Comparison of ENCODE assay signal across 27 cellular contexts in the genomic region with DNA sequence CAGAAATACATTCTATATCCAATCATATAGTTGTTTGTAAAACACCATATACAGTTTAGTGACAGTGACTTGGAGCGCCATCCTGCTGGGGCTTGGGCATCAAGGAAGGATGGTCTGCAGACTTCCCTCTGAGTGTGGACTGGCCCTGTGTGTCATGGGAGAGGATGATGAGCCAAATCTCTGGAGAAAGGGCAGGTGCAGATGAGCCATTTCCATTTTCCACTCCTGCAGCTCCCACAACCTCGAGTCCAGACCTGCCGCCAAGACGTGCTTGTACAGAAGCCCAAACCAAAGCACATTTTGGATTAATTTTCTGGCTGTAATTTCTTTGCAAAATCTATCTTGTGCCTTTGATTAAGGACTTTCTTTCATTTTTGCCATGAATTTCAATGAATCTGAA. TPM values are rescaled to one million over a fixed set of nuclear protein-coding genes. Genes with fewer than 3 reads are reported as not detected.
"Had no signal": no experiment of that assay in that cellular context is flagged by ENCODE, and none has a peak within 500 bp of the region (broad histone marks: within the 10 kb centered on the region; RNA-seq: fewer than 3 reads in every experiment).

No MANE protein-coding gene starts in this region.

- H3K36me3 Mint-ChIP-seq: memory B cell; naive thymus-derived CD8-positive, alpha-beta T cell; stimulated activated effector memory CD8-positive, alpha-beta T cell treated with anti-CD3 and anti-CD28 coated beads, Interleukin-12 subunit alpha, Interleukin-12 subunit beta, amount 100 ng/mL, for 72 hours; type B pancreatic cell had no signal

- FAIRE-seq: endothelial cell of umbilical vein, islet of Langerhans had no signal

- DNase-seq: colonic mucosa; effector CD8-positive, alpha-beta T cell; foreskin fibroblast; heart right ventricle; hippocampal formation; left ventricle myocardium superior; lower lobe of right lung; midbrain; naive thymus-derived CD8-positive, alpha-beta T cell; nephron progenitor cell; nucleus accumbens; right cardiac atrium; sigmoid colon; stimulated activated CD4-positive, alpha-beta T cell treated with anti-CD3 and anti-CD28 coated beads, Interleukin-2, amount 100 ng/mL, for 24 hours; stimulated activated CD4-positive, alpha-beta T cell treated with anti-CD3 and anti-CD28 coated beads, Interleukin-4, amount 100 ng/mL, for 24 hours; stimulated activated naive CD4-positive, alpha-beta T cell treated with Interleukin-2 at 50 U/mL for 16 hours; stomach; testis; tibial artery had no signal

- H3K9me3 Mint-ChIP-seq: memory B cell; nephron progenitor cell; stimulated activated effector memory CD8-positive, alpha-beta T cell treated with anti-CD3 and anti-CD28 coated beads, Interleukin-12 subunit alpha, Interleukin-12 subunit beta, amount 100 ng/mL, for 72 hours; type B pancreatic cell had no signal

- H3K27me3 ChIP-seq: colonic mucosa, gastroesophageal sphincter, heart right ventricle, sigmoid colon, stomach, testis, tibial artery had no signal

- H3K4me3 Mint-ChIP-seq: dendritic cell treated with granulocyte-macrophage colony-stimulating factor and Interleukin-4, amounts not matched to agents 40 ng/mL and 50 ng/mL, for 4 days; memory B cell; naive thymus-derived CD8-positive, alpha-beta T cell; nephron progenitor cell; stimulated activated effector memory CD8-positive, alpha-beta T cell treated with anti-CD3 and anti-CD28 coated beads, Interleukin-12 subunit alpha, Interleukin-12 subunit beta, amount 100 ng/mL, for 72 hours; type B pancreatic cell had no signal

- H3K36me3 ChIP-seq: colonic mucosa, gastroesophageal sphincter, heart right ventricle, lower lobe of right lung, prostate gland, sigmoid colon, stomach, tibial artery had no signal

- ATAC-seq: gastroesophageal sphincter; heart right ventricle; left ventricle myocardium superior; lower lobe of right lung; naive thymus-derived CD8-positive, alpha-beta T cell; right cardiac atrium; stimulated activated effector memory CD8-positive, alpha-beta T cell treated with anti-CD3 and anti-CD28 coated beads, Interleukin-12 subunit alpha, Interleukin-12 subunit beta, amount 100 ng/mL, for 72 hours had no signal

- H3K4me3 ChIP-seq: colonic mucosa, gastroesophageal sphincter, heart right ventricle, lower lobe of right lung, prostate gland, sigmoid colon, stomach, testis, tibial artery had no signal

- H3K27me3 Mint-ChIP-seq: dendritic cell treated with granulocyte-macrophage colony-stimulating factor and Interleukin-4, amounts not matched to agents 40 ng/mL and 50 ng/mL, for 4 days had no signal

- H3K9me3 ChIP-seq: colonic mucosa, gastroesophageal sphincter, heart right ventricle, lower lobe of right lung, prostate gland, sigmoid colon, stomach, testis, tibial artery had no signal

- H3K4me1 ChIP-seq: colonic mucosa, gastroesophageal sphincter, lower lobe of right lung, prostate gland, sigmoid colon, testis had no signal

- H3K4me1 Mint-ChIP-seq: stimulated activated effector memory CD8-positive, alpha-beta T cell treated with anti-CD3 and anti-CD28 coated beads, Interleukin-12 subunit alpha, Interleukin-12 subunit beta, amount 100 ng/mL, for 72 hours had no signal

- H3K27ac ChIP-seq: colonic mucosa, gastroesophageal sphincter, heart right ventricle, lower lobe of right lung, prostate gland, sigmoid colon, stomach, testis, tibial artery had no signal

- H3K27ac Mint-ChIP-seq: dendritic cell treated with granulocyte-macrophage colony-stimulating factor and Interleukin-4, amounts not matched to agents 40 ng/mL and 50 ng/mL, for 4 days; memory B cell; naive thymus-derived CD8-positive, alpha-beta T cell; nephron progenitor cell; stimulated activated effector memory CD8-positive, alpha-beta T cell treated with anti-CD3 and anti-CD28 coated beads, Interleukin-12 subunit alpha, Interleukin-12 subunit beta, amount 100 ng/mL, for 72 hours; type B pancreatic cell had no signal

RNA-seq across cellular contexts. Expression of gene SLC22A15, which starts 48.3 kb away (rescaled TPM):
- polyA plus RNA-seq: endothelial cell of umbilical vein; naive thymus-derived CD8-positive, alpha-beta T cell had no signal
